Comparison of ENCODE assay signal across 20 cellular contexts in the genomic region with DNA sequence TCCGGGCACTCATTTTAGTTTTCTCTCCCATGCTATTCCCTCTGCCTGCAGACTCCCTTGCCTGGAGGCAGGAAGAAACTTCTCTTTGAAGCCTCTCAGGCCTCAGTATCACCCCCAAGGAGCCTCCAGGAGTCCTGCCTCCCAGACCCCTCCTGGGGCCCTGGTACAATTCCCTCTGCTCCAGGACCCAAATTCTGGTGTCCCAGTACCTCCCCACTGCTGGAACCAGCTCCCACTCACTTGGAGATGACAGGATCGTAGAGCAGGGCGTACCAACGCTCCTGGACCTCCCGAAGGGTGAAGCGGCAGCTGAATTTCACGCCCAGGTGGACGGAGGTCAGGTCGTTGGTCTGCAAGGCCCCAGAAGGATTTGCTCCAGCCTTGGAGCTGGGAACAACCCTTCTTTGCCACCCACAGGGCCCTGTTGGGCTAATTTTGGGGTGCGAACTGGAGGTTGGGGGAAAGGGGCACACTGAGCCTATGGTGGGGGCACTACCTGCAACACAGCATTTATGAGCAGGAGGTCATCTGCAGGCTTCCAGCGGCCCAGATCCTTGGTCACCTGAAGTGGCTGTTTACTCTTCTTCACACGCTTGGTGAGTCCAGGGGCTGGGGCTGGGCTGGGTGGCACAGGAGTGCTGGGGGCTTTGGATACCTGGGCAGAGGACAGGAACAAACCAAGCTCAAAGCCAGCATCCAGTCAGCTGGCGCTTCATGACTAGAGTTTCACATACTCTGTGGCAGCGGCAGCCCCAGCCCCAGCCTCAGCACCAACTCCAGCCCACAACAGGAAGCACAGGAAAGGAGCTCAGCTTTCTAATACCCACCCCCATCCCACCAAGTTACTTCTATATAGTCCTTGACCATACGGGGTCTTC. TPM values are rescaled to one million over a fixed set of nuclear protein-coding genes. Genes with fewer than 3 reads are reported as not detected.
DNase-seq lines count a peak whose midpoint lies in the region; ATAC-seq and TF ChIP-seq lines count a peak whose summit lies in the region.
"Had no signal": no experiment of that assay in that cellular context is flagged by ENCODE, and none has a peak within 500 bp of the region (broad histone marks: within the 10 kb centered on the region; RNA-seq: fewer than 3 reads in every experiment).

No MANE protein-coding gene starts in this region.

- TF ChIP-seq EP300 in SK-N-SH (IDR thresholded peaks at IDR 0.05; ENCODE audit: borderline replicate concordance in 1 of 2, low read depth in 1 of 2, low read length in 1 of 2): no peak
- no peak for TF ChIP-seq EP300 in tibial nerve (IDR thresholded peaks at IDR 0.05)

- H4K20me1 ChIP-seq in SK-N-SH (ENCODE audit: insufficient read depth) (no peaks in the 10 kb centered on the region), Loucy (ENCODE audit: insufficient read depth, low read length, poor library complexity, severe bottlenecking) (peaks cover 24% of the 10 kb centered on the region)

- H3K79me2 ChIP-seq in SK-N-SH (ENCODE audit: insufficient read depth) (peaks cover 40% of the 10 kb centered on the region), Loucy (ENCODE audit: insufficient read depth, low read length) (peaks cover 46% of the 10 kb centered on the region)

- H3K4me2 ChIP-seq in SK-N-SH (no peak overlapping the region), Loucy (ENCODE audit: low read depth, low read length, poor library complexity, severe bottlenecking) (peak overlapping the region; percentile 100)

- H3K4me3 Mint-ChIP-seq in chondrocyte (ENCODE audit: unreplicated experiment) (no peak overlapping the region), natural killer cell (peak overlapping the region; percentile 50)

- H3K27ac Mint-ChIP-seq in chondrocyte (ENCODE audit: unreplicated experiment) (no peak overlapping the region), natural killer cell (peak overlapping the region in 1 of 2 donors; percentile 75)

- CTCF ChIA-PET in SK-N-SH (lab: Yijun Ruan, JAX): interaction anchor here (0.6 to 4.8 kb wide), 8 partner anchors 10 to 276 kb away, joined by 3 to 20 read pairs (median 5); a partner anchor contains a TSS

- H3K4me3 ChIP-seq in SK-N-SH (ENCODE audit: low read depth in 2 of 2, low read length in 1 of 2) (no peak overlapping the region), Loucy (ENCODE audit: low read length, poor library complexity, severe bottlenecking) (peak overlapping the region; percentile 100), tibial nerve (no peak overlapping the region)
- H3K4me3 ChIP-seq: stomach had no signal

- peak; percentile 5 for DNase-seq in SK-N-SH
- DNase-seq in chondrocyte (ENCODE audit: low spot score): peak; percentile 59
- no peak for DNase-seq in natural killer cell
- DNase-seq in tibial nerve (ENCODE audit: low spot score in 2 of 2): no peak
- DNase-seq: activated CD8-positive, alpha-beta memory T cell treated with anti-CD3 and anti-CD28 coated beads, Interleukin-2, amount 50 U/mL, for 4 hours; central memory CD4-positive, alpha-beta T cell; DMS53; NCI-H2029 treated with DMSO at 0.1 percent for 48 hours; NCI-H524 treated with DMSO at 0.1 percent for 48 hours; stomach; SW 1271; WERI-Rb-1 had no signal

- H3K36me3 ChIP-seq in SK-N-SH (replicated peaks in 1 of 2; ENCODE audit: control insufficient read depth in 1 of 2, insufficient read depth in 2 of 2, low read length in 1 of 2) (peaks cover 19 to 58% of the 10 kb centered on the region in 2 experiments), Loucy (ENCODE audit: insufficient read depth, low read length) (peaks cover 33% of the 10 kb centered on the region), tibial nerve (peaks cover 12 to 67% (median 12%) of the 10 kb centered on the region in 3 donors)

- no peaks in the 10 kb centered on the region for H3K9me3 ChIP-seq in SK-N-SH
- H3K9me3 ChIP-seq in Loucy (ENCODE audit: insufficient read depth, low read depth, low read length): no peaks in the 10 kb centered on the region
- H3K9me3 ChIP-seq in tibial nerve: no peaks in the 10 kb centered on the region
- H3K9me3 ChIP-seq: stomach had no signal

- H3F3A ChIP-seq in SK-N-SH (replicated peaks; ENCODE audit: insufficient read depth) (no peaks in the 10 kb centered on the region), Loucy (ENCODE audit: low read depth) (no peaks in the 10 kb centered on the region)

- H3K9ac ChIP-seq in SK-N-SH (no peak overlapping the region), Loucy (ENCODE audit: low read depth, low read length, poor library complexity, severe bottlenecking) (peak overlapping the region; percentile 97)
- H3K9ac ChIP-seq: parathyroid adenoma had no signal

- no peaks in the 10 kb centered on the region for H3K9me3 Mint-ChIP-seq in chondrocyte (ENCODE audit: low read depth)
- H3K9me3 Mint-ChIP-seq in natural killer cell: no peaks in the 10 kb centered on the region

- H3K9me2 ChIP-seq in SK-N-SH (no peaks in the 10 kb centered on the region), Loucy (replicated peaks; ENCODE audit: low read depth, low read length) (no peaks in the 10 kb centered on the region)

- TF ChIP-seq POLR2A in tibial nerve (IDR thresholded peaks at IDR 0.05): no peak

- POLR2A ChIA-PET in SK-N-SH (lab: Yijun Ruan, JAX): interaction anchor here (0.9 kb wide), 1 partner anchor 17 kb away, joined by 3 read pairs; no protein-coding TSS in a partner anchor

- H3K27me3 ChIP-seq in SK-N-SH (ENCODE audit: insufficient read depth) (no peaks in the 10 kb centered on the region), Loucy (ENCODE audit: insufficient read depth, low read length, poor library complexity, severe bottlenecking) (no peaks in the 10 kb centered on the region), tibial nerve (no peaks in the 10 kb centered on the region)
- H3K27me3 ChIP-seq: stomach had no signal

- intact Hi-C loops in natural killer cell (cut with micrococcal nuclease): no loop called here

- H3K4me1 Mint-ChIP-seq in chondrocyte (ENCODE audit: low read depth) (peaks cover 33% of the 10 kb centered on the region), natural killer cell (peaks cover 52 to 56% of the 10 kb centered on the region in 2 donors)

- H3K4me1 ChIP-seq in SK-N-SH (ENCODE audit: control insufficient read depth in 1 of 2, insufficient read depth in 2 of 2, low read depth in 1 of 2, low read length in 1 of 2) (peaks cover 0 to 11% of the 10 kb centered on the region in 2 experiments; a peak in 3 of 4 replicates), Loucy (ENCODE audit: insufficient read depth, low read length, poor library complexity, severe bottlenecking) (peaks cover 44% of the 10 kb centered on the region), tibial nerve (peaks cover 0 to 34% (median 14%) of the 10 kb centered on the region in 4 donors)

- TF ChIP-seq CTCF in SK-N-SH (IDR thresholded peaks at IDR 0.05) (no peak), Loucy (conservative IDR thresholded peaks at IDR 0.05; ENCODE audit: low read length) (no peak), chondrocyte (IDR thresholded peaks at IDR 0.05) (no peak), natural killer cell (IDR thresholded peaks at IDR 0.05) (no peak), tibial nerve (IDR thresholded peaks at IDR 0.05) (no peak)

- no peak overlapping the region for H3K27ac ChIP-seq in SK-N-SH (ENCODE audit: low read depth in 2 of 2, low read length in 1 of 2)
- H3K27ac ChIP-seq in tibial nerve: no peak overlapping the region
- H3K27ac ChIP-seq: 22Rv1, parathyroid adenoma, stomach, WERI-Rb-1 had no signal

- H2AFZ ChIP-seq in SK-N-SH (ENCODE audit: low read depth): no peak overlapping the region
- no peak overlapping the region for H2AFZ ChIP-seq in Loucy (ENCODE audit: low read length)
- H2AFZ ChIP-seq: parathyroid adenoma had no signal

- H3K36me3 Mint-ChIP-seq in chondrocyte (ENCODE audit: low read depth) (peaks cover 20% of the 10 kb centered on the region), natural killer cell (peaks cover 11% of the 10 kb centered on the region)

- H3K27me3 Mint-ChIP-seq in chondrocyte (ENCODE audit: low read depth) (no peaks in the 10 kb centered on the region), natural killer cell (ENCODE audit: low read depth in 2 of 2) (no peaks in the 10 kb centered on the region)

- ATAC-seq in SK-N-SH treated with all-trans-retinoic acid at 6 μM for 48 hours (no peak), natural killer cell (no peak), HG03520 (IDR thresholded peaks at IDR 0.05; ENCODE audit: unreplicated experiment) (no peak), GM18861 (IDR thresholded peaks at IDR 0.05; ENCODE audit: unreplicated experiment) (no peak)
- ATAC-seq: HepG2, left lobe of liver had no signal

- WGBS in SK-N-SH (ENCODE audit: low lambda C conversion rate): 97% methylated on average over 15 of the region's 15 CpGs
- WGBS in tibial nerve, 2 donors: 89 to 92% methylated on average over 15 of the region's 15 CpGs

- no peak for TF ChIP-seq RAD21 in SK-N-SH (IDR thresholded peaks at IDR 0.05; ENCODE audit: low read length)

TF ChIP-seq in SK-N-SH, 30 proteins besides CTCF, POLR2A, EP300 and RAD21 (continues in another document):
- no peak for TF ChIP-seq TEAD4 (IDR thresholded peaks at IDR 0.05; ENCODE audit: borderline replicate concordance, insufficient read depth)
- TF ChIP-seq RCOR1 (IDR thresholded peaks at IDR 0.05; ENCODE audit: low read length): no peak

TF ChIP-seq in SK-N-SH treated with all-trans-retinoic acid at 6 μM for 48 hours, 23 proteins besides CTCF, POLR2A, EP300 and RAD21 (continues in another document):
- TF ChIP-seq ZNF70 (CRISPR knock-in tag; IDR thresholded peaks at IDR 0.05): no peak

RNA-seq across cellular contexts. Expression of a gene that starts 3.5 kb away (rescaled TPM):
- 103 and 107 TPM in 2 replicates for polyA plus RNA-seq in SK-N-SH (2012; rRNA removed)
- 50.0 and 75.2 TPM in 2 replicates for polyA plus RNA-seq in SK-N-SH (2012; cell fraction: cytosol; rRNA removed)
- 200 and 202 TPM in 2 replicates for polyA plus RNA-seq in SK-N-SH (2012; cell fraction: nucleus; rRNA removed)
- total RNA-seq in chondrocyte (44.9 to 55.9 TPM (median 47.2 TPM) in 3 replicates), natural killer cell (10 to 100 TPM; 78.4 to 96.5 (median 83.9) TPM), tibial nerve (10 to 100 TPM; 42.0 to 67.2 (median 64.5) TPM)

RNA-seq across cellular contexts. Expression of a gene that starts 25.6 kb away (rescaled TPM):
- polyA plus RNA-seq in SK-N-SH (2012; rRNA removed): 3.2 and 3.7 TPM in 2 replicates
- polyA plus RNA-seq in SK-N-SH (2012; cell fraction: cytosol; rRNA removed): 1.0 and 1.8 TPM in 2 replicates
- 14.3 and 17.0 TPM in 2 replicates for polyA plus RNA-seq in SK-N-SH (2012; cell fraction: nucleus; rRNA removed)
- total RNA-seq in chondrocyte (0.10 to 0.27 TPM in 2 of 3 replicates, not detected in the other), natural killer cell (1 to 10 TPM; 1.2 to 1.7 (median 1.6) TPM), tibial nerve (under 1 TPM in 2 of 4 donors, not detected in 2; 0.21 to 0.30 TPM)

RNA-seq across cellular contexts. Expression of a gene that starts 41.0 kb away (rescaled TPM):
- polyA plus RNA-seq in SK-N-SH (2012; rRNA removed): 0.16 and 0.24 TPM in 2 replicates
- polyA plus RNA-seq in SK-N-SH (2012; cell fraction: cytosol; rRNA removed): 0.09 and 0.18 TPM in 2 replicates
- 0.80 and 0.93 TPM in 2 replicates for polyA plus RNA-seq in SK-N-SH (2012; cell fraction: nucleus; rRNA removed)
- total RNA-seq in chondrocyte (0.27 to 0.51 TPM (median 0.46 TPM) in 3 replicates), natural killer cell (under 1 TPM; 0.56 to 0.85 (median 0.77) TPM), tibial nerve (under 1 TPM in 3 of 4 donors, not detected in 1; 0.42 to 0.98 (median 0.44) TPM)

RNA-seq across cellular contexts. Expression of a gene that starts 58.9 kb away (rescaled TPM):
- polyA plus RNA-seq in SK-N-SH (2012; rRNA removed): 24.3 and 27.0 TPM in 2 replicates
- polyA plus RNA-seq in SK-N-SH (2012; cell fraction: cytosol; rRNA removed): 11.2 and 14.6 TPM in 2 replicates
- 125 TPM in 2 replicates for polyA plus RNA-seq in SK-N-SH (2012; cell fraction: nucleus; rRNA removed)
- total RNA-seq in chondrocyte (12.5 to 23.9 TPM (median 15.1 TPM) in 3 replicates), natural killer cell (1 to 10 TPM; 5.6 to 6.8 (median 5.9) TPM), tibial nerve (10 to 100 TPM; 18.1 to 36.0 (median 21.4) TPM)

Comparison
In these comparisons a context has a peak if more than half of its experiments do, and no peak if none do; other contexts are left out.
1. DNase-seq: peak in SK-N-SH (single experiment) and chondrocyte (single experiment); none in natural killer cell (single experiment) and tibial nerve (0 of 2).